Comparison of ENCODE assay signal across 1 cellular context in the genomic region with DNA sequence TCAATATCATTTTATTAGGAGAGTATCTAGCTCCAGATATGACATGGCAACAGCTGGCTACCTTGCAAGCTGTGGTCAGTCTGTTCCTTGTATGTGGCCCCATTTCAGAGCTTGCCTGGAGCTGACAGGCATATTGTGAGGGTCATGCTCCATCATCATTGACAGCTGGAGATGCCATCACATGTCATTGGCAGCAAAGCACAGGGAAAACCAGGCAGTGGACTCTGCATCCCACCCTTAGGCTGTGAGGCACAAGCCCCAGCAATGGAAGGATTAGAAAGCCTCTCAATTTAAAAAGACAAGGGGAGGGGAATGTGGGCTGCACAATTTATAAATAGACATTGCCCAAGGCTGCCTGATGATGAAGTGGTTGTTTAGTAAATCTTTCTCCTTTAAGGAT.
TF ChIP-seq lines count a peak whose summit lies in the region.

No MANE protein-coding gene starts in this region.

TF ChIP-seq in IMR-90, 13 proteins besides CTCF, POLR2A, EP300 and RAD21 (continued from another document):
- TF ChIP-seq CEBPB (IDR thresholded peaks at IDR 0.05; ENCODE audit: low read depth, low read length) = no peak
- no peak for TF ChIP-seq MXI1 (IDR thresholded peaks at IDR 0.05; ENCODE audit: borderline replicate concordance, low read depth, low read length)
- TF ChIP-seq BHLHE40 (IDR thresholded peaks at IDR 0.05; ENCODE audit: low read depth, low read length) = no peak
- no peak for TF ChIP-seq MAFK (IDR thresholded peaks at IDR 0.05; ENCODE audit: low read depth, low read length)
- TF ChIP-seq CHD1 (IDR thresholded peaks at IDR 0.05; ENCODE audit: low read depth, low read length) = no peak
- TF ChIP-seq NFE2L2 (IDR thresholded peaks at IDR 0.05; ENCODE audit: low read depth, low read length) = no peak
- no peak for TF ChIP-seq FOS (IDR thresholded peaks at IDR 0.05; ENCODE audit: low read depth, low read length)
TF ChIP-seq in IMR-90: peak in this region for 0.
